Comparison of ENCODE assay signal across 21 cellular contexts in genomic region chr5:146461319-146461718, GRCh38. TPM values are rescaled to one million over a fixed set of nuclear protein-coding genes. Genes with fewer than 3 reads are reported as not detected.
DNase-seq lines count a peak whose midpoint lies in the region; ATAC-seq and TF ChIP-seq lines count a peak whose summit lies in the region.
"Had no signal": no experiment of that assay in that cellular context is flagged by ENCODE, and none has a peak within 500 bp of the region (broad histone marks: within the 10 kb centered on the region; RNA-seq: fewer than 3 reads in every experiment).

No MANE protein-coding gene starts in this region.

- peak overlapping the region; percentile 50 for H3K27ac ChIP-seq in A673 (ENCODE audit: low read depth, low read length, poor library complexity, severe bottlenecking)
- H3K27ac ChIP-seq in SK-N-SH (ENCODE audit: low read depth in 2 of 2, low read length in 1 of 2) = peak overlapping the region; percentile 71 to 86
- H3K27ac ChIP-seq: ovary, right lobe of liver had no signal

- POLR2A ChIA-PET in A673 (lab: Charles Lee; ENCODE audit: low non-redundant PET) = no interaction called here
- POLR2A ChIA-PET in SK-N-SH (lab: Yijun Ruan, JAX) = no interaction called here

- peak overlapping the region; percentile 43; the same call in 1 of the 2 replicates for H3K4me2 ChIP-seq in SK-N-SH

- no peak for TF ChIP-seq RAD21 in SK-N-SH (IDR thresholded peaks at IDR 0.05; ENCODE audit: low read length)

- no peak for TF ChIP-seq EP300 in SK-N-SH (IDR thresholded peaks at IDR 0.05; ENCODE audit: borderline replicate concordance in 1 of 2, low read depth in 1 of 2, low read length in 1 of 2)

- CTCF ChIA-PET in A673 (lab: Charles Lee) (no interaction called here), SK-N-SH (lab: Yijun Ruan, JAX) (interaction anchor here (0.9 to 1.6 kb wide), 4 partner anchors 11 to 506 kb away, joined by 3 to 4 read pairs (median 3); no protein-coding TSS in a partner anchor)

- H3K79me2 ChIP-seq in SK-N-SH (ENCODE audit: insufficient read depth) = peaks cover 96% of the 10 kb centered on the region

- H3K4me1 ChIP-seq in A673 (ENCODE audit: insufficient read depth, low read length, poor library complexity, severe bottlenecking) = peaks cover 13% of the 10 kb centered on the region
- H3K4me1 ChIP-seq in SK-N-SH (ENCODE audit: control insufficient read depth in 1 of 2, insufficient read depth in 2 of 2, low read depth in 1 of 2, low read length in 1 of 2) = peaks cover 0 to 19% of the 10 kb centered on the region in 2 experiments; a peak in 3 of 4 replicates
- H3K4me1 ChIP-seq: right lobe of liver had no signal

- H3K9me2 ChIP-seq in SK-N-SH = no peaks in the 10 kb centered on the region

- H2AFZ ChIP-seq in SK-N-SH (ENCODE audit: low read depth) = no peak overlapping the region

- peak overlapping the region; percentile 11; the same call in 1 of the 2 replicates for H3K9ac ChIP-seq in SK-N-SH

- DNase-seq in A673 (ENCODE audit: low spot score) (peak; percentile 43), GM04504 (ENCODE audit: low read depth) (peak; percentile 24), SK-N-SH (no peak), fibroblast of pulmonary artery (ENCODE audit: low read depth) (peak; percentile 35), H4 (ENCODE audit: low spot score) (no peak), HuH-7.5 (ENCODE audit: low spot score) (no peak), NCI-H1436 treated with DMSO at 0.1 percent for 48 hours (lab: John Stamatoyannopoulos, UW) (no peak)
- DNase-seq: CD4-positive, alpha-beta memory T cell; cortex of kidney; DMS153; foreskin keratinocyte; H7; naive B cell; NCI-H1417 treated with DMSO at 0.1 percent for 48 hours; NCI-H510A; ovary; right lobe of liver; RPMI8226 had no signal

- H3F3A ChIP-seq in SK-N-SH (replicated peaks; ENCODE audit: insufficient read depth) = peaks cover 24% of the 10 kb centered on the region

- H3K4me3 ChIP-seq in A673 (ENCODE audit: low read depth, low read length, poor library complexity, severe bottlenecking) = no peak overlapping the region
- H3K4me3 ChIP-seq in SK-N-SH (ENCODE audit: low read depth in 2 of 2, low read length in 1 of 2) = no peak overlapping the region
- no peak overlapping the region for H3K4me3 ChIP-seq in fibroblast of pulmonary artery (replicated peaks; ENCODE audit: low read depth, low read length)
- H3K4me3 ChIP-seq: ovary, right lobe of liver had no signal

- no peak for TF ChIP-seq CTCF in A673 (conservative IDR thresholded peaks at IDR 0.05; ENCODE audit: low read depth, low read length)
- no peak for TF ChIP-seq CTCF in SK-N-SH (IDR thresholded peaks at IDR 0.05)
- no peak for TF ChIP-seq CTCF in fibroblast of pulmonary artery (IDR thresholded peaks at IDR 0.05; ENCODE audit: low read length, missing control alignments)

- H3K36me3 ChIP-seq in A673 (ENCODE audit: insufficient read depth, low read length, poor library complexity, severe bottlenecking) = peaks cover 86% of the 10 kb centered on the region
- peaks cover 73 to 84% of the 10 kb centered on the region in 2 experiments for H3K36me3 ChIP-seq in SK-N-SH (replicated peaks in 1 of 2; ENCODE audit: control insufficient read depth in 1 of 2, insufficient read depth in 2 of 2, low read length in 1 of 2)
- H3K36me3 ChIP-seq: ovary had no signal

- no peaks in the 10 kb centered on the region for H4K20me1 ChIP-seq in SK-N-SH (ENCODE audit: insufficient read depth)

- no peak for ATAC-seq in GM19328 (IDR thresholded peaks at IDR 0.05; ENCODE audit: unreplicated experiment)
- ATAC-seq: activated naive CD4-positive, alpha-beta T cell treated with anti-CD3 and anti-CD28 coated beads, Interleukin-2, amount 50 U/mL, for 72 hours; foreskin keratinocyte; right lobe of liver had no signal

- WGBS in SK-N-SH (ENCODE audit: low lambda C conversion rate) = 19% methylated on average over 1 of the region's 1 CpG

- intact Hi-C loops in A673 (cut with micrococcal nuclease; ENCODE audit: unreplicated experiment) = no loop called here

- no TSS peak for BruUV-seq in A673 (replicated peaks; lab: Mats Ljungman, UMichigan)

- H3K9me3 ChIP-seq in A673 (ENCODE audit: low read depth, low read length, poor library complexity, severe bottlenecking) (no peaks in the 10 kb centered on the region), SK-N-SH (no peaks in the 10 kb centered on the region)
- H3K9me3 ChIP-seq: ovary, right lobe of liver had no signal

- H3K27me3 ChIP-seq in A673 (replicated peaks; ENCODE audit: insufficient read depth, low read depth, low read length, poor library complexity) (no peaks in the 10 kb centered on the region), SK-N-SH (ENCODE audit: insufficient read depth) (no peaks in the 10 kb centered on the region)
- H3K27me3 ChIP-seq: foreskin keratinocyte, ovary, right lobe of liver had no signal

TF ChIP-seq in SK-N-SH, 30 proteins besides CTCF, POLR2A, EP300 and RAD21:
- TF ChIP-seq FOSL2 (IDR thresholded peaks at IDR 0.05; ENCODE audit: borderline replicate concordance, low read depth) (peak; percentile 66), JUND (IDR thresholded peaks at IDR 0.05) (peak; percentile 45; the same call in 1 of the 2 replicates), PBX3 (IDR thresholded peaks at IDR 0.05) (peak; percentile 21; the same call in 1 of the 2 replicates), REST (IDR thresholded peaks at IDR 0.05; ENCODE audit: low read depth, low read length) (no peak), FOXM1 (IDR thresholded peaks at IDR 0.05; ENCODE audit: low read depth) (no peak), TCF12 (IDR thresholded peaks at IDR 0.05) (peak; percentile 49)

RNA-seq across cellular contexts. Expression of gene TCERG1, which starts 14.2 kb away (rescaled TPM):
- total RNA-seq in A673 (2021) = 138 and 142 TPM in 2 replicates
- polyA plus RNA-seq in SK-N-SH (2012; rRNA removed) = 38.5 and 47.3 TPM in 2 replicates
- 21.6 and 26.7 TPM in 2 replicates for polyA plus RNA-seq in SK-N-SH (2012; cell fraction: cytosol; rRNA removed)
- 72.8 and 132 TPM in 2 replicates for polyA plus RNA-seq in SK-N-SH (2012; cell fraction: nucleus; rRNA removed)
- total RNA-seq in H4 (2014; rRNA removed; shearing (Covaris generic)) = 32.9 and 59.6 TPM in 2 replicates

RNA-seq across cellular contexts. Expression of gene GPR151, which starts 54.7 kb away (rescaled TPM):
- not detected in 2 replicates for total RNA-seq in A673 (2021)
- polyA plus RNA-seq in SK-N-SH (2012; rRNA removed) = not detected in 2 replicates
- not detected in 2 replicates for polyA plus RNA-seq in SK-N-SH (2012; cell fraction: cytosol; rRNA removed)
- polyA plus RNA-seq in SK-N-SH (2012; cell fraction: nucleus; rRNA removed) = not detected in 2 replicates
- total RNA-seq in H4 (2014; rRNA removed; shearing (Covaris generic)) = not detected in 2 replicates
- total RNA-seq: activated naive CD4-positive, alpha-beta T cell treated with anti-CD3 and anti-CD28 coated beads, Interleukin-2, amount 50 U/mL, for 72 hours; CD4-positive, alpha-beta memory T cell; foreskin keratinocyte; H7; kidney epithelial cell; ovary; right lobe of liver had no signal
- polyA plus RNA-seq: CD4-positive, alpha-beta memory T cell; foreskin keratinocyte; ovary had no signal

Comparison
In these comparisons a context has a peak if more than half of its experiments do, and no peak if none do; other contexts are left out.
1. DNase-seq: peak in A673 (single experiment), GM04504 (single experiment) and fibroblast of pulmonary artery (single experiment); none in SK-N-SH (single experiment), H4 (single experiment), HuH-7.5 (single experiment) and NCI-H1436 treated with DMSO at 0.1 percent for 48 hours (single experiment).